ENCODE assay signal across 16 cellular contexts in the genomic region with DNA sequence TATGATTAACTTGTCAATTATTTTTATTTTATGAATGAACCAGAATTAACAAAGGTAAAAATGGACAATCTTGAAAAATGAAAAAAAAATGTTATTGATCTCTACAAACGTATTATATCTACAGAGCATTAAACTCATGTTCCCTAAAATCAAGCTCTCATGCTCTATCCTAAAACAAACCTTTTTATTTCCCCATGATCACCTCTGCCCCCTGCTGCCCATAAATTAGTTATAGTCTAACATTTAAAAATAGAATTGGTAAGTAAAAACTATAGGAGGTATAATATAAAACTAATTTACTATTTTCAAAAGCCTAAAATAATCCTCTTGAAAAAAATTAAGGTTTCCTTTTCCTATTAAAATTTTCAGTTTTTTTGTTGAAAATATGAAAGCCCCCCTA.
DNase-seq lines count a peak whose midpoint lies in the region; ATAC-seq and FAIRE-seq lines count a peak whose summit lies in the region.
"Had no signal": no experiment of that assay in that cellular context is flagged by ENCODE, and none has a peak within 500 bp of the region (broad histone marks: within the 10 kb centered on the region; RNA-seq: fewer than 3 reads in every experiment).

No MANE protein-coding gene starts in this region.

- POLR2A ChIA-PET in activated CD4-positive, alpha-beta T cell treated with anti-CD3 and anti-CD28 coated beads, Interleukin-2, amount 10 ng/mL, durations not matched to agents 7 days and 5 days (lab: Charles Lee), result no interaction called here

- no peaks in the 10 kb centered on the region for H3K4me1 ChIP-seq in small intestine (ENCODE audit: control insufficient read depth in 2 of 2, insufficient read depth in 1 of 2, low read depth in 1 of 2, low read length in 1 of 2)
- H3K4me1 ChIP-seq: ascending aorta had no signal

- H3K27ac Mint-ChIP-seq in activated CD4-positive, alpha-beta T cell treated with anti-CD3 and anti-CD28 coated beads, Interleukin-2, amount 10 ng/mL, durations not matched to agents 7 days and 5 days, result no peak overlapping the region
- no peak overlapping the region for H3K27ac Mint-ChIP-seq in activated CD4-positive, alpha-beta T cell treated with anti-CD3 and anti-CD28 coated beads, Interleukin-2, amount 10 ng/mL, durations not matched to agents 24 days and 14 days
- H3K27ac Mint-ChIP-seq: activated CD8-positive, alpha-beta memory T cell treated with anti-CD3 and anti-CD28 coated beads, Interleukin-2, amount 10 ng/mL, durations not matched to agents 7 days and 5 days; CD4-positive, CD25-positive, alpha-beta regulatory T cell; stimulated activated naive B cell treated with anti-CD40 and anti-IgM and Interleukin-4, amounts not matched to agents 10 μg/mL and 1 μg/mL and 100 μg/mL, for 72 hours; T-cell had no signal

- H3K4me1 Mint-ChIP-seq in activated CD4-positive, alpha-beta T cell treated with anti-CD3 and anti-CD28 coated beads, Interleukin-2, amount 10 ng/mL, durations not matched to agents 7 days and 5 days, result no peaks in the 10 kb centered on the region
- no peaks in the 10 kb centered on the region for H3K4me1 Mint-ChIP-seq in activated CD4-positive, alpha-beta T cell treated with anti-CD3 and anti-CD28 coated beads, Interleukin-2, amount 10 ng/mL, durations not matched to agents 24 days and 14 days
- H3K4me1 Mint-ChIP-seq: activated CD8-positive, alpha-beta memory T cell treated with anti-CD3 and anti-CD28 coated beads, Interleukin-2, amount 10 ng/mL, durations not matched to agents 7 days and 5 days; stimulated activated naive B cell treated with anti-CD40 and anti-IgM and Interleukin-4, amounts not matched to agents 10 μg/mL and 1 μg/mL and 100 μg/mL, for 72 hours; T-cell had no signal

- H3K4me3 ChIP-seq in small intestine (ENCODE audit: low read depth in 1 of 2, low read length in 2 of 2), result no peak overlapping the region
- H3K4me3 ChIP-seq: ascending aorta had no signal

- H3K36me3 Mint-ChIP-seq in activated CD4-positive, alpha-beta T cell treated with anti-CD3 and anti-CD28 coated beads, Interleukin-2, amount 10 ng/mL, durations not matched to agents 7 days and 5 days (ENCODE audit: low read depth), result no peaks in the 10 kb centered on the region
- no peaks in the 10 kb centered on the region for H3K36me3 Mint-ChIP-seq in activated CD4-positive, alpha-beta T cell treated with anti-CD3 and anti-CD28 coated beads, Interleukin-2, amount 10 ng/mL, durations not matched to agents 24 days and 14 days (ENCODE audit: low read depth)
- H3K36me3 Mint-ChIP-seq: activated CD8-positive, alpha-beta memory T cell treated with anti-CD3 and anti-CD28 coated beads, Interleukin-2, amount 10 ng/mL, durations not matched to agents 7 days and 5 days; CD4-positive, CD25-positive, alpha-beta regulatory T cell; stimulated activated naive B cell treated with anti-CD40 and anti-IgM and Interleukin-4, amounts not matched to agents 10 μg/mL and 1 μg/mL and 100 μg/mL, for 72 hours had no signal

- no peaks in the 10 kb centered on the region for H3K36me3 ChIP-seq in small intestine (ENCODE audit: control insufficient read depth in 2 of 2, insufficient read depth in 2 of 2, low read length in 2 of 2)
- H3K36me3 ChIP-seq: ascending aorta had no signal

- CTCF ChIA-PET in activated CD4-positive, alpha-beta T cell treated with anti-CD3 and anti-CD28 coated beads, Interleukin-2, amount 10 ng/mL, durations not matched to agents 7 days and 5 days (lab: Charles Lee), result no interaction called here

- no peaks in the 10 kb centered on the region for H3K27me3 Mint-ChIP-seq in activated CD4-positive, alpha-beta T cell treated with anti-CD3 and anti-CD28 coated beads, Interleukin-2, amount 10 ng/mL, durations not matched to agents 7 days and 5 days
- no peaks in the 10 kb centered on the region for H3K27me3 Mint-ChIP-seq in activated CD4-positive, alpha-beta T cell treated with anti-CD3 and anti-CD28 coated beads, Interleukin-2, amount 10 ng/mL, durations not matched to agents 24 days and 14 days
- H3K27me3 Mint-ChIP-seq: activated CD8-positive, alpha-beta memory T cell treated with anti-CD3 and anti-CD28 coated beads, Interleukin-2, amount 10 ng/mL, durations not matched to agents 7 days and 5 days; CD4-positive, CD25-positive, alpha-beta regulatory T cell; stimulated activated naive B cell treated with anti-CD40 and anti-IgM and Interleukin-4, amounts not matched to agents 10 μg/mL and 1 μg/mL and 100 μg/mL, for 72 hours; T-cell had no signal

- WGBS in small intestine, 3 donors, result 68 to 76% (median 73%) methylated on average over 1 of the region's 1 CpG

- no peak overlapping the region for H3K4me3 Mint-ChIP-seq in activated CD4-positive, alpha-beta T cell treated with anti-CD3 and anti-CD28 coated beads, Interleukin-2, amount 10 ng/mL, durations not matched to agents 7 days and 5 days
- no peak overlapping the region for H3K4me3 Mint-ChIP-seq in activated CD4-positive, alpha-beta T cell treated with anti-CD3 and anti-CD28 coated beads, Interleukin-2, amount 10 ng/mL, durations not matched to agents 24 days and 14 days
- H3K4me3 Mint-ChIP-seq: activated CD8-positive, alpha-beta memory T cell treated with anti-CD3 and anti-CD28 coated beads, Interleukin-2, amount 10 ng/mL, durations not matched to agents 7 days and 5 days; CD4-positive, CD25-positive, alpha-beta regulatory T cell; stimulated activated naive B cell treated with anti-CD40 and anti-IgM and Interleukin-4, amounts not matched to agents 10 μg/mL and 1 μg/mL and 100 μg/mL, for 72 hours; T-cell had no signal

- H3K9me3 ChIP-seq in small intestine (ENCODE audit: control insufficient read depth, low read depth), result no peaks in the 10 kb centered on the region
- H3K9me3 ChIP-seq: ascending aorta had no signal

- no peaks in the 10 kb centered on the region for H3K9me3 Mint-ChIP-seq in activated CD4-positive, alpha-beta T cell treated with anti-CD3 and anti-CD28 coated beads, Interleukin-2, amount 10 ng/mL, durations not matched to agents 7 days and 5 days
- no peaks in the 10 kb centered on the region for H3K9me3 Mint-ChIP-seq in activated CD4-positive, alpha-beta T cell treated with anti-CD3 and anti-CD28 coated beads, Interleukin-2, amount 10 ng/mL, durations not matched to agents 24 days and 14 days
- H3K9me3 Mint-ChIP-seq: CD4-positive, CD25-positive, alpha-beta regulatory T cell; stimulated activated naive B cell treated with anti-CD40 and anti-IgM and Interleukin-4, amounts not matched to agents 10 μg/mL and 1 μg/mL and 100 μg/mL, for 72 hours; T-cell had no signal

- ATAC-seq in GM21619 (IDR thresholded peaks at IDR 0.05; ENCODE audit: unreplicated experiment) (no peak), HG02642 (IDR thresholded peaks at IDR 0.05; ENCODE audit: poor library complexity, unreplicated experiment) (no peak)
- ATAC-seq: activated CD8-positive, alpha-beta memory T cell treated with anti-CD3 and anti-CD28 coated beads, Interleukin-2, amount 10 ng/mL, durations not matched to agents 7 days and 5 days; esophagus mucosa; stimulated activated naive B cell treated with anti-CD40 and anti-IgM and Interleukin-4, amounts not matched to agents 10 μg/mL and 1 μg/mL and 100 μg/mL, for 72 hours; T-cell had no signal

- intact Hi-C loops in activated CD4-positive, alpha-beta T cell treated with anti-CD3 and anti-CD28 coated beads, Interleukin-2, amount 10 ng/mL, durations not matched to agents 24 days and 14 days (cut with micrococcal nuclease), result loop anchor here (1.0 kb wide), 1 partner anchor 328 kb away; the partner anchor contains the start of gene NR2F1-AS1

- peak; percentile 11 for DNase-seq in activated CD4-positive, alpha-beta T cell treated with anti-CD3 and anti-CD28 coated beads, Interleukin-2, amount 10 ng/mL, durations not matched to agents 7 days and 5 days
- no peak for DNase-seq in activated CD4-positive, alpha-beta T cell treated with anti-CD3 and anti-CD28 coated beads, Interleukin-2, amount 10 ng/mL, durations not matched to agents 24 days and 14 days
- DNase-seq in NAMALWA (ENCODE audit: low spot score) (peak; percentile 25), dermis blood vessel endothelial cell (peak; percentile 31), small intestine (no peak), dedifferentiated amniotic fluid mesenchymal stem cell (ENCODE audit: extremely low spot score) (no peak)
- DNase-seq: activated CD8-positive, alpha-beta memory T cell treated with anti-CD3 and anti-CD28 coated beads, Interleukin-2, amount 10 ng/mL, durations not matched to agents 7 days and 5 days; NCI-H526; stimulated activated naive B cell treated with anti-CD40 and anti-IgM and Interleukin-4, amounts not matched to agents 10 μg/mL and 1 μg/mL and 100 μg/mL, for 72 hours; T-cell had no signal

- no peak overlapping the region for H3K27ac ChIP-seq in small intestine (ENCODE audit: low read depth in 1 of 2, low read length in 1 of 2)
- H3K27ac ChIP-seq: ascending aorta had no signal

- H3K27me3 ChIP-seq in small intestine (ENCODE audit: control insufficient read depth in 2 of 2, insufficient read depth in 2 of 2, low read length in 2 of 2), result no peaks in the 10 kb centered on the region
- H3K27me3 ChIP-seq: ascending aorta had no signal

- peak; percentile 53 for FAIRE-seq in small intestine (lab: Jason Lieb, UNC)
- FAIRE-seq: HTR-8/SVneo had no signal

Comparison
In these comparisons a context has a peak if more than half of its experiments do, and no peak if none do; other contexts are left out.
1. DNase-seq: peak in activated CD4-positive, alpha-beta T cell treated with anti-CD3 and anti-CD28 coated beads, Interleukin-2, amount 10 ng/mL, durations not matched to agents 7 days and 5 days (single experiment), NAMALWA (single experiment) and dermis blood vessel endothelial cell (single experiment); none in activated CD4-positive, alpha-beta T cell treated with anti-CD3 and anti-CD28 coated beads, Interleukin-2, amount 10 ng/mL, durations not matched to agents 24 days and 14 days (single experiment), small intestine (single experiment) and dedifferentiated amniotic fluid mesenchymal stem cell (single experiment).